ENCODE assay signal across 16 cellular contexts in genomic region chr22:37184816-37185541, GRCh38. TPM values are rescaled to one million over a fixed set of nuclear protein-coding genes. Genes with fewer than 3 reads are reported as not detected.
A peak's percentile ranks its signal among the peaks of the same experiment; 100 is the strongest.
DNase-seq lines count a peak whose midpoint lies in the region; ATAC-seq and TF ChIP-seq lines count a peak whose summit lies in the region.
"Had no signal": no experiment of that assay in that cellular context is flagged by ENCODE, and none has a peak within 500 bp of the region (broad histone marks: within the 10 kb centered on the region; RNA-seq: fewer than 3 reads in every experiment).

No MANE protein-coding gene starts in this region.

- no peak overlapping the region for H3K56ac ChIP-seq in mesendoderm (ENCODE audit: low read length)

- no peak overlapping the region for H3K18ac ChIP-seq in mesendoderm (ENCODE audit: low read length)

- POLR2A ChIA-PET in RWPE1 (lab: Yijun Ruan, JAX; ENCODE audit: low non-redundant PET) = no interaction called here

- H3K27ac ChIP-seq in BLaER1 = no peak overlapping the region
- H3K27ac ChIP-seq in RWPE1 = 0 out of 2 replicates have a peak overlapping the region, but pooled peaks have one; percentile 1
- no peak overlapping the region for H3K27ac ChIP-seq in mesendoderm (ENCODE audit: low read depth, low read length)
- H3K27ac ChIP-seq: dorsolateral prefrontal cortex, neutrophil had no signal

- no peaks in the 10 kb centered on the region for H3K79me1 ChIP-seq in mesendoderm (ENCODE audit: low read length)

- CTCF ChIA-PET in RWPE1 (lab: Yijun Ruan, JAX) = no interaction called here

- H3K4me1 ChIP-seq in BLaER1 (peaks cover 76% of the 10 kb centered on the region), mesendoderm (ENCODE audit: control insufficient read depth, low read depth, low read length) (peaks cover 9% of the 10 kb centered on the region)

- WGBS in mesendoderm (ENCODE audit: extremely low coverage, insufficient coverage, low lambda C conversion rate) = no CpG with 5 or more reads among the region's 18 CpGs

- H3K36me3 ChIP-seq in BLaER1 (no peaks in the 10 kb centered on the region), mesendoderm (ENCODE audit: control insufficient read depth, insufficient read depth, low read length) (no peaks in the 10 kb centered on the region)
- H3K36me3 ChIP-seq: neutrophil had no signal

- no peak for DNase-seq in RWPE1 (ENCODE audit: low spot score)
- DNase-seq in mesendoderm = no peak
- no peak for DNase-seq in NCI-H128 (lab: John Stamatoyannopoulos, UW; ENCODE audit: unreplicated experiment)
- DNase-seq: activated CD8-positive, alpha-beta memory T cell treated with anti-CD3 and anti-CD28 coated beads, Interleukin-2, amount 50 U/mL, for 48 hours; activated naive CD4-positive, alpha-beta T cell treated with Interleukin-2 at 50 U/mL for 16 hours; COR-L47; IMR-90; mesenchymal stem cell; NCI-H2029 treated with DMSO at 0.1 percent for 48 hours; SIG-M5; stimulated activated CD4-positive, alpha-beta T cell treated with anti-CD3 and anti-CD28 coated beads, Interleukin-2, amount 100 ng/mL, for 48 hours had no signal

- H2BK120ac ChIP-seq in mesendoderm (ENCODE audit: low read depth, low read length) = no peak overlapping the region

- H3K9ac ChIP-seq in BLaER1 = no peak overlapping the region
- H3K9ac ChIP-seq in mesendoderm (ENCODE audit: low read length) = no peak overlapping the region

- no peaks in the 10 kb centered on the region for H3K27me3 ChIP-seq in BLaER1
- no peaks in the 10 kb centered on the region for H3K27me3 ChIP-seq in mesendoderm (ENCODE audit: insufficient read depth, low read length, poor library complexity)
- H3K27me3 ChIP-seq: dorsolateral prefrontal cortex had no signal

- ATAC-seq in HG02970 (IDR thresholded peaks at IDR 0.05; ENCODE audit: low FRiP score, unreplicated experiment) (no peak), HG03175 (IDR thresholded peaks at IDR 0.05; ENCODE audit: unreplicated experiment) (no peak)

- H3K4ac ChIP-seq in mesendoderm (ENCODE audit: low read depth, low read length) = no peak overlapping the region

- no peak overlapping the region for H4K5ac ChIP-seq in mesendoderm (ENCODE audit: low read length)

- H4K8ac ChIP-seq in mesendoderm (ENCODE audit: low read depth, low read length) = no peak overlapping the region

- no peaks in the 10 kb centered on the region for H3K9me3 ChIP-seq in BLaER1
- H3K9me3 ChIP-seq: neutrophil had no signal

- H3K23ac ChIP-seq in mesendoderm (ENCODE audit: low read length) = no peak overlapping the region

- no peak for TF ChIP-seq CTCF in RWPE1 (conservative IDR thresholded peaks at IDR 0.05; ENCODE audit: low read depth)

- H2BK15ac ChIP-seq in mesendoderm (replicated peaks; ENCODE audit: low read depth) = no peak overlapping the region

- H3K4me2 ChIP-seq in BLaER1 (0 out of 2 replicates have a peak overlapping the region, but pooled peaks have one; percentile 5), mesendoderm (ENCODE audit: low read length) (no peak overlapping the region)

- no peaks in the 10 kb centered on the region for H4K20me1 ChIP-seq in BLaER1

- no peak overlapping the region for H3K4me3 ChIP-seq in BLaER1
- H3K4me3 ChIP-seq in mesendoderm (ENCODE audit: low read length) = no peak overlapping the region
- H3K4me3 ChIP-seq: dorsolateral prefrontal cortex had no signal

- H2AK5ac ChIP-seq in mesendoderm (ENCODE audit: low read length) = peak overlapping the region; percentile 30

- no peaks in the 10 kb centered on the region for H3K79me2 ChIP-seq in mesendoderm (ENCODE audit: control insufficient read depth, insufficient read depth, low read length)

- no peak overlapping the region for H2BK5ac ChIP-seq in mesendoderm (ENCODE audit: low read length)

RNA-seq across cellular contexts. Expression of gene C1QTNF6, which starts 3.1 kb away (rescaled TPM):
- polyA plus RNA-seq in mesendoderm (2013, experiment 1 of 2) = 1.8 TPM
- 2.5 TPM for polyA plus RNA-seq in mesendoderm (2013, experiment 2 of 2)

RNA-seq across cellular contexts. Expression of gene SSTR3, which starts 27.3 kb away (rescaled TPM):
- polyA plus RNA-seq in mesendoderm (2013, experiment 1 of 2) = 0.03 TPM
- polyA plus RNA-seq in mesendoderm (2013, experiment 2 of 2) = 0.01 TPM

RNA-seq across cellular contexts. Expression of gene IL2RB, which starts 35.3 kb away (rescaled TPM):
- 1.2 TPM for polyA plus RNA-seq in mesendoderm (2013, experiment 1 of 2)
- polyA plus RNA-seq in mesendoderm (2013, experiment 2 of 2) = 1.2 TPM

RNA-seq across cellular contexts. Expression of gene RAC2, which starts 59.1 kb away (rescaled TPM):
- polyA plus RNA-seq in mesendoderm (2013, experiment 1 of 2) = 4.6 TPM
- polyA plus RNA-seq in mesendoderm (2013, experiment 2 of 2) = 4.7 TPM
